ENCODE assay signal across 8 cellular contexts in genomic region chr12:122887817-122888212, GRCh38. TPM values are rescaled to one million over a fixed set of nuclear protein-coding genes. Genes with fewer than 3 reads are reported as not detected.
DNase-seq lines count a peak whose midpoint lies in the region; ATAC-seq, FAIRE-seq and TF ChIP-seq lines count a peak whose summit lies in the region.

No MANE protein-coding gene starts in this region.

- H3K27me3 Mint-ChIP-seq in astrocyte (ENCODE audit: low read depth, unreplicated experiment) = no peaks in the 10 kb centered on the region

- intact Hi-C loops in tibial artery (cut with DNase I; ENCODE audit: low total_unique reads) = no loop called here

- H2AFZ ChIP-seq in astrocyte (ENCODE audit: low read depth, low read length) = no peak overlapping the region

- H3K9me3 Mint-ChIP-seq in astrocyte (ENCODE audit: unreplicated experiment) = no peaks in the 10 kb centered on the region

- H3K4me2 ChIP-seq in astrocyte (ENCODE audit: low read length) = peak overlapping the region; percentile 76

- H3K27me3 ChIP-seq in astrocyte (ENCODE audit: insufficient read depth, low read length) (no peaks in the 10 kb centered on the region), neutrophil (no peaks in the 10 kb centered on the region), tibial artery (no peaks in the 10 kb centered on the region)

- peak overlapping the region; percentile 96 for H3K27ac Mint-ChIP-seq in astrocyte (ENCODE audit: unreplicated experiment)

- H3K79me2 ChIP-seq in astrocyte (ENCODE audit: insufficient read depth, low read length) = peaks cover 98% of the 10 kb centered on the region

- no peaks in the 10 kb centered on the region for H3K9me3 ChIP-seq in astrocyte (ENCODE audit: insufficient read depth, low read depth, low read length)
- H3K9me3 ChIP-seq in neutrophil = no peaks in the 10 kb centered on the region
- no peaks in the 10 kb centered on the region for H3K9me3 ChIP-seq in tibial artery

- H3K27ac ChIP-seq in astrocyte (ENCODE audit: low read depth, low read length) (peak overlapping the region; percentile 86), neutrophil (peak overlapping the region; percentile 98), tibial artery (no peak overlapping the region)

- H3K4me3 Mint-ChIP-seq in astrocyte (ENCODE audit: unreplicated experiment) = peak overlapping the region; percentile 37

- peaks cover 58% of the 10 kb centered on the region for H3K4me1 Mint-ChIP-seq in astrocyte (ENCODE audit: low read depth, unreplicated experiment)

- peaks cover 56% of the 10 kb centered on the region for H4K20me1 ChIP-seq in astrocyte (ENCODE audit: insufficient read depth, low read length)

- H3K36me3 Mint-ChIP-seq in astrocyte (ENCODE audit: low read depth, unreplicated experiment) = no peaks in the 10 kb centered on the region

- peak overlapping the region; percentile 11 for H3K4me3 ChIP-seq in astrocyte (ENCODE audit: insufficient read depth, low read depth, low read length)
- peak overlapping the region; percentile 65 to 66 for H3K4me3 ChIP-seq in neutrophil (ENCODE audit: low read depth in 1 of 2, low read length in 1 of 2)
- H3K4me3 ChIP-seq in tibial artery = no peak overlapping the region

- H3K4me1 ChIP-seq in astrocyte (ENCODE audit: insufficient read depth, low read length) (peaks cover 60% of the 10 kb centered on the region), neutrophil (ENCODE audit: control insufficient read depth in 1 of 2, insufficient read depth in 1 of 2, low read depth in 1 of 2, low read length in 1 of 2) (peaks cover 93 to 95% of the 10 kb centered on the region in 2 experiments), tibial artery (peaks cover 0 to 71% (median 50%) of the 10 kb centered on the region in 4 donors)

- no peak for FAIRE-seq in astrocyte (lab: Jason Lieb, UNC)

- H3K9ac ChIP-seq in astrocyte (ENCODE audit: low read length) = peak overlapping the region; percentile 63

- ATAC-seq in GM18868 (IDR thresholded peaks at IDR 0.05; ENCODE audit: unreplicated experiment) (peak; percentile 16), HG03039 (IDR thresholded peaks at IDR 0.05; ENCODE audit: unreplicated experiment) (peak; percentile 23)

- no peaks in the 10 kb centered on the region for H3K36me3 ChIP-seq in astrocyte (ENCODE audit: insufficient read depth, low read length)
- H3K36me3 ChIP-seq in neutrophil = no peaks in the 10 kb centered on the region
- no peaks in the 10 kb centered on the region for H3K36me3 ChIP-seq in tibial artery

- no peak for TF ChIP-seq CTCF in astrocyte (IDR thresholded peaks at IDR 0.05; ENCODE audit: insufficient read depth, low read depth, low read length)
- no peak for TF ChIP-seq CTCF in neutrophil (IDR thresholded peaks at IDR 0.05)
- TF ChIP-seq CTCF in tibial artery (IDR thresholded peaks at IDR 0.05) = no peak

- DNase-seq in astrocyte (ENCODE audit: low read depth) (no peak), globus pallidus (ENCODE audit: low spot score) (no peak), tibial artery (no peak), cerebellar nuclear complex (lab: John Stamatoyannopoulos, UW) (no peak), NCI-H748 (lab: John Stamatoyannopoulos, UW; ENCODE audit: unreplicated experiment) (no peak)

RNA-seq across cellular contexts. Expression of gene VPS37B, which starts 8.1 kb away (rescaled TPM):
- total RNA-seq in astrocyte = 27.1 and 31.4 TPM in 2 replicates

RNA-seq across cellular contexts. Expression of gene HIP1R, which starts 52.6 kb away (rescaled TPM):
- total RNA-seq in astrocyte = 21.3 and 22.2 TPM in 2 replicates

Comparison
In these comparisons a context has a peak if more than half of its experiments do, and no peak if none do; other contexts are left out.
1. H3K27ac ChIP-seq: peak in astrocyte (single experiment) and neutrophil (single experiment); none in tibial artery (0 of 2).
2. H3K4me3 ChIP-seq: peak in astrocyte (single experiment) and neutrophil (2 of 2); none in tibial artery (0 of 2).